11 cellular contexts compared by ENCODE assay signal in genomic region chr17:57338257-57338919, GRCh38.
DNase-seq lines count a peak whose midpoint lies in the region; ATAC-seq, FAIRE-seq and TF ChIP-seq lines count a peak whose summit lies in the region.
"Had no signal": no experiment of that assay in that cellular context is flagged by ENCODE, and none has a peak within 500 bp of the region (broad histone marks: within the 10 kb centered on the region; RNA-seq: fewer than 3 reads in every experiment).

No MANE protein-coding gene starts in this region.

- peak; percentile 76 for FAIRE-seq in GM19239 (lab: Jason Lieb, UNC)

- H3K27ac ChIP-seq in esophagus muscularis mucosa (replicated peaks in 1 of 4): no peak overlapping the region
- H3K27ac ChIP-seq: body of pancreas had no signal

- H3K4me1 Mint-ChIP-seq in T-helper 2 cell treated with Interferon-gamma antibody and Interleukin-4, amounts not matched to agents 5 μg/mL and 100 μg/mL, for 36 hours (ENCODE audit: low read depth): peaks cover 27% of the 10 kb centered on the region
- H3K4me1 Mint-ChIP-seq in activated naive CD4-positive, alpha-beta T cell treated with anti-CD3 and anti-CD28 coated beads for 36 hours (ENCODE audit: low read depth): peaks cover 30% of the 10 kb centered on the region

- peak; percentile 56 for ATAC-seq in HG03196 (IDR thresholded peaks at IDR 0.05; ENCODE audit: unreplicated experiment)
- ATAC-seq: body of pancreas had no signal

- TF ChIP-seq CTCF in esophagus muscularis mucosa (IDR thresholded peaks at IDR 0.05): no peak

- peak overlapping the region; percentile 30 for H3K4me3 Mint-ChIP-seq in T-helper 2 cell treated with Interferon-gamma antibody and Interleukin-4, amounts not matched to agents 5 μg/mL and 100 μg/mL, for 36 hours
- no peak overlapping the region for H3K4me3 Mint-ChIP-seq in activated naive CD4-positive, alpha-beta T cell treated with anti-CD3 and anti-CD28 coated beads for 36 hours

- no peaks in the 10 kb centered on the region for H3K36me3 ChIP-seq in esophagus muscularis mucosa

- H3K27ac Mint-ChIP-seq in T-helper 2 cell treated with Interferon-gamma antibody and Interleukin-4, amounts not matched to agents 5 μg/mL and 100 μg/mL, for 36 hours: no peak overlapping the region
- H3K27ac Mint-ChIP-seq in activated naive CD4-positive, alpha-beta T cell treated with anti-CD3 and anti-CD28 coated beads for 36 hours: no peak overlapping the region

- peak; percentile 78 to 89 for DNase-seq in AML-193 (lab: John Stamatoyannopoulos, UW)
- peak; percentile 44 for DNase-seq in GM19239 (ENCODE audit: insufficient read length, low spot score)
- no peak for DNase-seq in T-helper 2 cell treated with Interferon-gamma antibody and Interleukin-4, amounts not matched to agents 5 μg/mL and 100 μg/mL, for 36 hours (ENCODE audit: low spot score)
- DNase-seq in amniotic stem cell (lab: John Stamatoyannopoulos, UW): no peak
- DNase-seq in NCI-H345 (lab: John Stamatoyannopoulos, UW): no peak
- no peak for DNase-seq in esophagus muscularis mucosa (ENCODE audit: extremely low spot score)
- no peak for DNase-seq in activated naive CD4-positive, alpha-beta T cell treated with anti-CD3 and anti-CD28 coated beads for 36 hours
- DNase-seq: body of pancreas, SK-N-SH had no signal

- peaks cover 4 to 19% (median 12%) of the 10 kb centered on the region in 4 donors for H3K4me1 ChIP-seq in esophagus muscularis mucosa

- WGBS in esophagus muscularis mucosa: 90% methylated on average over 13 of the region's 13 CpGs

- no peaks in the 10 kb centered on the region for H3K27me3 Mint-ChIP-seq in T-helper 2 cell treated with Interferon-gamma antibody and Interleukin-4, amounts not matched to agents 5 μg/mL and 100 μg/mL, for 36 hours (ENCODE audit: low read depth)
- no peaks in the 10 kb centered on the region for H3K27me3 Mint-ChIP-seq in activated naive CD4-positive, alpha-beta T cell treated with anti-CD3 and anti-CD28 coated beads for 36 hours (ENCODE audit: low read depth)

- H3K4me3 ChIP-seq in esophagus muscularis mucosa: no peak overlapping the region
- H3K4me3 ChIP-seq: body of pancreas, smooth muscle cell had no signal

- peaks cover 13% of the 10 kb centered on the region for H3K36me3 Mint-ChIP-seq in T-helper 2 cell treated with Interferon-gamma antibody and Interleukin-4, amounts not matched to agents 5 μg/mL and 100 μg/mL, for 36 hours (ENCODE audit: low read depth)
- no peaks in the 10 kb centered on the region for H3K36me3 Mint-ChIP-seq in activated naive CD4-positive, alpha-beta T cell treated with anti-CD3 and anti-CD28 coated beads for 36 hours (ENCODE audit: low read depth)

- no peaks in the 10 kb centered on the region for H3K9me3 ChIP-seq in esophagus muscularis mucosa
- H3K9me3 ChIP-seq: body of pancreas, SK-N-SH had no signal

- H3K27me3 ChIP-seq in esophagus muscularis mucosa: no peaks in the 10 kb centered on the region
- H3K27me3 ChIP-seq: body of pancreas had no signal

- intact Hi-C loops in esophagus muscularis mucosa (cut with DNase I): no loop called here
- intact Hi-C loops in activated naive CD4-positive, alpha-beta T cell treated with anti-CD3 and anti-CD28 coated beads for 36 hours (cut with micrococcal nuclease): no loop called here

- CTCF ChIA-PET in activated naive CD4-positive, alpha-beta T cell treated with anti-CD3 and anti-CD28 coated beads for 36 hours (lab: Charles Lee): no interaction called here

- TF ChIP-seq EP300 in esophagus muscularis mucosa (IDR thresholded peaks at IDR 0.05): no peak

- no peak for TF ChIP-seq POLR2A in esophagus muscularis mucosa (IDR thresholded peaks at IDR 0.05; ENCODE audit: low read depth)

- H3K9me3 Mint-ChIP-seq in T-helper 2 cell treated with Interferon-gamma antibody and Interleukin-4, amounts not matched to agents 5 μg/mL and 100 μg/mL, for 36 hours: no peaks in the 10 kb centered on the region
- H3K9me3 Mint-ChIP-seq in activated naive CD4-positive, alpha-beta T cell treated with anti-CD3 and anti-CD28 coated beads for 36 hours: no peaks in the 10 kb centered on the region

Comparison
In these comparisons a context has a peak if more than half of its experiments do, and no peak if none do; other contexts are left out.
1. DNase-seq: peak in AML-193 (2 of 2) and GM19239 (single experiment); none in T-helper 2 cell treated with Interferon-gamma antibody and Interleukin-4, amounts not matched to agents 5 μg/mL and 100 μg/mL, for 36 hours (single experiment), amniotic stem cell (single experiment), NCI-H345 (single experiment), esophagus muscularis mucosa (single experiment) and activated naive CD4-positive, alpha-beta T cell treated with anti-CD3 and anti-CD28 coated beads for 36 hours (single experiment).